In the genomic region with DNA sequence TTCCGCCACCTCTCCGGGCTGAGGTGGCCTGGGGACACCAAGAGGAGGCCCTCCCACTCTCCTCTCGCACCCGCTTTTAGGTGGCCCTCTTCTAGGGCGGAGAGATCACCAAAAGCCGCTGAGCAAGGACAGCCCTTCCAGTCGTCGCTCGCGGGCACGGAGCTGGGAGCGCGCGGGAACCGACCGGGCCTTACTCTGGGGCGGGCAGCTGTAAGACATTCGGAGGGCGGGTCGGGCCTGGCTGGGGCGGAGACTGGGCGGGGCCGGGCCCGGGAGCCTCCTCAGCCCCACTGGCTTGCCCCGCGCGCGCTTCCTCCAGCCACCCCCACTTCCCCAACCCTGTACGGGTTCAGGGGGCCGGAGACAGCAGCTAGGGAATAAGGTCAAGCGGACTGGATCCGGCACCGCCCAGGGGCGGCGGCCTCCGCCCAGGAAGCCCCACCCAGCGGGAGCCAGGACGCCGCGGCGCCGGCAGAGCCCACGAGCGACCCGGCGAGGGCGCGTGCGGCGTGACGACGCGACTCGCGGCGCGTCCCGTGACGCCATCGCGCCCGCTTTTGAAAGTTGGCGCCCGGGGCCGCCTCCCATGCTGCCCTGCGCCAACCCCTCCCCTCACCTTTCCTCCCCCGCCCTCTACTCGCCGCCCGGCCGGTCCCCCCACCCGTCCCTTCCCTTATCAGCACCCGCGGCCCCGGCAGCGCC, we compare ENCODE assay signal across 8 cellular contexts.
DNase-seq lines count a peak whose midpoint lies in the region; ATAC-seq and TF ChIP-seq lines count a peak whose summit lies in the region.

No MANE protein-coding gene starts in this region.

- TF ChIP-seq CTCF in choroid plexus epithelial cell (conservative IDR thresholded peaks at IDR 0.05; ENCODE audit: low read depth, low read length): no peak

- peak overlapping the region; percentile 95 for H3K27ac ChIP-seq in layer of hippocampus (ENCODE audit: low read depth, low read length)

- H3K27me3 ChIP-seq in layer of hippocampus (ENCODE audit: control insufficient read depth, insufficient read depth, low read length): no peaks in the 10 kb centered on the region

- DNase-seq in Ammon's horn (ENCODE audit: low spot score) (peak; percentile 94), NCI-H510A (lab: John Stamatoyannopoulos, UW) (peak; percentile 83), choroid plexus epithelial cell (ENCODE audit: low read depth) (peak; percentile 98)
- DNase-seq in activated CD4-positive, alpha-beta T cell treated with anti-CD3 and anti-CD28 coated beads for 24 hours (ENCODE audit: low read depth in 2 of 2): peak; percentile 95
- DNase-seq in stimulated activated CD4-positive, alpha-beta T cell treated with anti-CD3 and anti-CD28 coated beads, Interleukin-1b, Interleukin-23, amount 100 ng/mL, for 1 hour (ENCODE audit: low read depth in 2 of 2): peak; percentile 90 to 97

- ATAC-seq in GM19043 (IDR thresholded peaks at IDR 0.05; ENCODE audit: low read depth, unreplicated experiment) (peak; percentile 76), HG03354 (IDR thresholded peaks at IDR 0.05; ENCODE audit: poor library complexity, severe bottlenecking, unreplicated experiment) (peak; percentile 85)

- H3K4me3 ChIP-seq in choroid plexus epithelial cell (ENCODE audit: low read depth, low read length): peak overlapping the region; percentile 94

Comparison
In these comparisons a context has a peak if more than half of its experiments do, and no peak if none do; other contexts are left out.
1. Peak in every context shown above with its lines: DNase-seq, ATAC-seq, H3K4me3 ChIP-seq and H3K27ac ChIP-seq.